ENCODE assay signal across 18 cellular contexts in the genomic region with DNA sequence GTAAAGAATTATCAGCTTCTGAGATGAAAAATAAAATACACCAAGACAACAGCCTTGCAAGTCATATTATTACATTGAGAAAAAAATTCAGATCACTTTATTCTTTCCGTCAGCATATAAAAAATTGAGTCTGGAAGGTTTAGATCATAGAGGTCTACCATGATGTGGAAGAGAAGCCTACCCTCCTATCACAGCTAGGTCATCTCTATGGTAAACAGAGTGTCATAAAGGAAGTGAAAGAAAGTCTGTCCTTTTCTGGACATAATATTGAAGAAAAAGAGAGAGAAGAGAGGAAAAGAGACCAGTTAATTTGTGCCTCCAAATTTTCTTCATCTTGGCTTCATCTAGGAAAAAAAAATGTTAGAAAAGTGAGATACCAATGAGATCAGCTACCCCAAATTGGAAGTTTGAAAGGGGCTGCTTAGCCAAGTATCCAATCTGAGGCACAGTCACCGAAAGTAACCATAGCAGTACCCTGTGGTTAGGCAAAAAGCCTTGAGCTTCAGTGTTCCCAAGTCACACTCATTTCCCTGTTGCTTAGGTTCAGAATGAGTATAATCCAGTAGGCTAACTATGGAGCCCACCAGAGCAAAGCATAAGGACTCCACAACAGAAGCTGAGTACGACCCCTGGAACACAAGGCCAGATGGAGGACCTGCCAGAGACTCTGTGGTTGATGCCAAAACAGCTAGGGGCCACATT.
"Had no signal": no experiment of that assay in that cellular context is flagged by ENCODE, and none has a peak within 500 bp of the region (broad histone marks: within the 10 kb centered on the region; RNA-seq: fewer than 3 reads in every experiment).

No MANE protein-coding gene starts in this region.

- H3K9me3 Mint-ChIP-seq: activated naive CD4-positive, alpha-beta T cell treated with anti-CD3 and anti-CD28 coated beads for 36 hours; activated naive CD8-positive, alpha-beta T cell treated with anti-CD3 and anti-CD28 coated beads, Interleukin-2, amount 50 U/mL, for 24 hours; effector memory CD8-positive, alpha-beta T cell; nephron had no signal

- H3K9me3 ChIP-seq: breast epithelium, ovary, sigmoid colon, spleen, thoracic aorta had no signal

- H3K4me1 ChIP-seq: breast epithelium, sigmoid colon had no signal

- H3K4me3 Mint-ChIP-seq: activated naive CD4-positive, alpha-beta T cell treated with anti-CD3 and anti-CD28 coated beads for 36 hours; activated naive CD8-positive, alpha-beta T cell treated with anti-CD3 and anti-CD28 coated beads, Interleukin-2, amount 50 U/mL, for 24 hours; effector memory CD8-positive, alpha-beta T cell; nephron had no signal

- DNase-seq: activated naive CD4-positive, alpha-beta T cell treated with anti-CD3 and anti-CD28 coated beads for 36 hours; activated naive CD8-positive, alpha-beta T cell treated with anti-CD3 and anti-CD28 coated beads, Interleukin-2, amount 50 U/mL, for 24 hours; activated T-cell treated with anti-CD3 and anti-CD28 coated beads for 4 hours; aorta; dermis blood vessel endothelial cell; effector memory CD8-positive, alpha-beta T cell; foreskin melanocyte; head of caudate nucleus; kidney glomerular epithelial cell; left ventricle myocardium superior; mesenchymal stem cell; ovary; sigmoid colon; spleen had no signal

- H3K27me3 Mint-ChIP-seq: activated naive CD8-positive, alpha-beta T cell treated with anti-CD3 and anti-CD28 coated beads, Interleukin-2, amount 50 U/mL, for 24 hours; effector memory CD8-positive, alpha-beta T cell had no signal

- ATAC-seq: activated naive CD8-positive, alpha-beta T cell treated with anti-CD3 and anti-CD28 coated beads, Interleukin-2, amount 50 U/mL, for 24 hours; effector memory CD8-positive, alpha-beta T cell; left ventricle myocardium superior had no signal

- H3K36me3 ChIP-seq: breast epithelium, ovary, sigmoid colon, spleen, thoracic aorta had no signal

- H3K4me3 ChIP-seq: breast epithelium, ovary, sigmoid colon, spleen, thoracic aorta had no signal

- H3K27ac Mint-ChIP-seq: activated naive CD4-positive, alpha-beta T cell treated with anti-CD3 and anti-CD28 coated beads for 36 hours; activated naive CD8-positive, alpha-beta T cell treated with anti-CD3 and anti-CD28 coated beads, Interleukin-2, amount 50 U/mL, for 24 hours; effector memory CD8-positive, alpha-beta T cell; nephron had no signal

- H3K27me3 ChIP-seq: breast epithelium, ovary, sigmoid colon, spleen had no signal

- H3K27ac ChIP-seq: breast epithelium, epithelial cell of prostate, ovary, sigmoid colon, spleen, thoracic aorta had no signal
